Comparison of ENCODE assay signal across 24 cellular contexts in genomic region chr17:49204521-49204920, GRCh38. TPM values are rescaled to one million over a fixed set of nuclear protein-coding genes. Genes with fewer than 3 reads are reported as not detected.
"Had no signal": no experiment of that assay in that cellular context is flagged by ENCODE, and none has a peak within 500 bp of the region (broad histone marks: within the 10 kb centered on the region; RNA-seq: fewer than 3 reads in every experiment).

No MANE protein-coding gene starts in this region.

- H3K4me2 ChIP-seq: smooth muscle cell had no signal

- ATAC-seq: left ventricle myocardium superior; right lobe of liver; stimulated activated memory B cell treated with anti-CD40 and anti-IgM and Interleukin-4, amounts not matched to agents 10 μg/mL and 1 μg/mL and 100 μg/mL, for 72 hours had no signal

- H3K9me3 ChIP-seq: right lobe of liver, thoracic aorta, upper lobe of left lung had no signal

- DNase-seq: activated B cell treated with CpG ODN at 0.5 μM for 24 hours; activated CD4-positive, alpha-beta memory T cell treated with anti-CD3 and anti-CD28 coated beads for 36 hours; activated CD4-positive, alpha-beta T cell treated with anti-CD3 and anti-CD28 coated beads for 4 hours; activated naive CD8-positive, alpha-beta T cell treated with anti-CD3 and anti-CD28 coated beads for 36 hours; activated T-cell treated with anti-CD3 and anti-CD28 coated beads for 4 hours; amniotic stem cell; effector CD8-positive, alpha-beta T cell; foreskin melanocyte; head of caudate nucleus; kidney glomerular epithelial cell; left ventricle myocardium superior; naive B cell; right lobe of liver; stimulated activated CD4-positive, alpha-beta T cell treated with anti-CD3 and anti-CD28 coated beads, Interleukin-4, amount 100 ng/mL, for 4 hours; T-helper 1 cell; T-helper 9 cell; upper lobe of left lung had no signal

- H3K27ac ChIP-seq: right lobe of liver, thoracic aorta, upper lobe of left lung had no signal

- H3K27me3 ChIP-seq: right lobe of liver, upper lobe of left lung had no signal

- H3K4me1 ChIP-seq: right lobe of liver had no signal

- H3K4me3 ChIP-seq: right lobe of liver, smooth muscle cell, thoracic aorta, upper lobe of left lung had no signal

- H3K36me3 ChIP-seq: right lobe of liver, thoracic aorta, upper lobe of left lung had no signal

RNA-seq across cellular contexts. Expression of gene GNGT2, which starts 5.9 kb away (rescaled TPM):
- total RNA-seq: cerebellum, neural crest cell, osteocyte had no signal

RNA-seq across cellular contexts. Expression of gene PHOSPHO1, which starts 26.1 kb away (rescaled TPM):
- total RNA-seq: activated B cell treated with CpG ODN at 0.5 μM for 24 hours; activated CD4-positive, alpha-beta memory T cell treated with anti-CD3 and anti-CD28 coated beads for 36 hours; activated naive CD8-positive, alpha-beta T cell treated with anti-CD3 and anti-CD28 coated beads for 36 hours; activated T-helper 1 cell treated with anti-CD3 and anti-CD28 coated beads, Interleukin-12 subunit alpha, Interleukin-12 subunit beta, Interleukin-2, Interleukin-4 antibody, amounts not matched to agents 30 ng/mL and 10 ng/mL and 1 ng/mL, durations not matched to agents 14 hours and 24 hours and 36 hours; neural crest cell; osteocyte had no signal
